14 cellular contexts compared by ENCODE assay signal in the genomic region with DNA sequence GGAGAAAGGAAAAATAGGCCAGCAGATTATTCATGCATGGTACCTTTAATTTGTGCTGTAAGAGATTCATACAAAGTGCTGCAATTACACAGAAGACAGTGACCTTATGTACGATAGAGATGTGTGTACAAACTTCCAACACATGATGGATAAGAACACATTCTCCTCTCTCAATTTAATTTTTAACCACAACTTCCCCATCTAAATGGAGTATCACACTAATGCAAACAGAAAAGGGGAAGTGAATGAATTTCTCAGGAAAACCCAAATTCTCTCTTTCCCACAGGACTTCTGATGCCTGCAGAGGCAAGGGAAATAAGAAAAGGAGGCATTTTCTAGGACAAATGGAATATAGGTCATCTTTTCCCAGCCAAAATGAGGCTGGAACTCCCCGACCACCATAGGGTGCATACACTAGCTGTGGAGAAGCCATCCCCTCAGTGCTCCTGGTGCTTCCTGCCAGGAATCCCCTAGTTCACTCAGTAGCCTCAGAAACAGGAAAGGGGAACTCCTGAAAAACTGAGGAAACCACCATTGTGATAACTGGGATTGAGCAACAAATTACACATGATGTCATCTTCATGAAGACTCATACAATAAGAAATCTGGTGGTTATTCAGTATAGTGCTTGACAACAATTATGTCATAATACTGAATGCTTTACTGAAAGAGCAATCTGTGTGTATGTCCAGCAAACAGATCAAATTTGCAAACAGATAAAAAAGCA. TPM values are rescaled to one million over a fixed set of nuclear protein-coding genes. Genes with fewer than 3 reads are reported as not detected.
A peak's percentile ranks its signal among the peaks of the same experiment; 100 is the strongest.
DNase-seq lines count a peak whose midpoint lies in the region; ATAC-seq, FAIRE-seq and TF ChIP-seq lines count a peak whose summit lies in the region.
"Had no signal": no experiment of that assay in that cellular context is flagged by ENCODE, and none has a peak within 500 bp of the region (broad histone marks: within the 10 kb centered on the region; RNA-seq: fewer than 3 reads in every experiment).

No MANE protein-coding gene starts in this region.

- in situ Hi-C loops in GM12878 (cut with MboI) (no loop called here), GM13977 (cut with MboI; ENCODE audit: low pct_unique_long_range_greater_than_20kb, low sequenced_read_pairs, unreplicated experiment) (no loop called here)

- CTCF ChIA-PET in GM12878 (lab: Yijun Ruan, JAX), result interaction anchor here (0.6 kb wide), 1 partner anchor 37 kb away, joined by 3 read pairs; no protein-coding TSS in a partner anchor

- BruUV-seq in GM12878 (replicated peaks; lab: Mats Ljungman, UMichigan), result no TSS peak

- peak; percentile 50 for DNase-seq in M059J (ENCODE audit: low read depth)
- DNase-seq in GM12878 (ENCODE audit: low read depth, low spot score), result no peak
- DNase-seq in kidney glomerular epithelial cell (lab: John Stamatoyannopoulos, UW), result peak; percentile 53
- no peak for DNase-seq in small intestine
- no peak for DNase-seq in activated effector memory CD4-positive, alpha-beta T cell treated with Interleukin-2 at 50 U/mL for 16 hours
- DNase-seq in islet precursor cell, result no peak
- no peak for DNase-seq in GM13977 (ENCODE audit: low spot score)
- DNase-seq: activated CD4-positive, alpha-beta T cell treated with anti-CD3 and anti-CD28 coated beads for 36 hours; activated naive CD4-positive, alpha-beta T cell treated with anti-CD3 and anti-CD28 coated beads, Interleukin-2, amount 10 ng/mL, durations not matched to agents 7 days and 5 days; effector memory CD8-positive, alpha-beta T cell; kidney; NCI-H1694 treated with DMSO at 0.1 percent for 48 hours; stimulated activated CD4-positive, alpha-beta T cell treated with anti-CD3 and anti-CD28 coated beads, Interleukin-1b, Interleukin-23, amount 100 ng/mL, for 48 hours had no signal

- H4K20me1 ChIP-seq in BLaER1 treated with 17β-estradiol and CSF1 and Interleukin-3, amounts not matched to agents 10 nM and 100 nM, result peaks cover 0 to 3% (median 0%) of the 10 kb centered on the region in 11 experiments; a peak in 1 of 22 replicates
- no peaks in the 10 kb centered on the region for H4K20me1 ChIP-seq in GM12878 (ENCODE audit: control insufficient read depth, insufficient read depth)

- H3K4me3 ChIP-seq in BLaER1 treated with 17β-estradiol and CSF1 and Interleukin-3, amounts not matched to agents 10 nM and 100 nM, result no peak overlapping the region
- H3K4me3 ChIP-seq in GM12878, result no peak overlapping the region
- H3K4me3 ChIP-seq in small intestine (ENCODE audit: low read depth in 1 of 2, low read length in 2 of 2), result no peak overlapping the region

- no peak for TF ChIP-seq EP300 in GM12878 (IDR thresholded peaks at IDR 0.05; ENCODE audit: borderline replicate concordance in 1 of 2, control insufficient read depth in 1 of 2, low read depth in 2 of 2, low read length in 2 of 2)

- TF ChIP-seq CTCF in GM12878 (IDR thresholded peaks at IDR 0.05 in 2 of 3, conservative IDR thresholded peaks at IDR 0.05 in 1 of 3; ENCODE audit: control insufficient read depth in 2 of 3, extremely low read depth in 1 of 3, insufficient read depth in 1 of 3, low read depth in 3 of 3, low read length in 3 of 3) (no peak), GM13977 (IDR thresholded peaks at IDR 0.05; ENCODE audit: extremely low read depth, insufficient read depth, missing control alignments) (no peak)

- no peak for TF ChIP-seq RAD21 in GM12878 (IDR thresholded peaks at IDR 0.05; ENCODE audit: insufficient read depth, low read depth, low read length)

- peaks cover 9 to 67% (median 51%) of the 10 kb centered on the region in 10 experiments; a peak in 19 of 20 replicates for H3K4me1 ChIP-seq in BLaER1 treated with 17β-estradiol and CSF1 and Interleukin-3, amounts not matched to agents 10 nM and 100 nM
- H3K4me1 ChIP-seq in GM12878 (ENCODE audit: control insufficient read depth, insufficient read depth, low read length) (no peaks in the 10 kb centered on the region), small intestine (ENCODE audit: control insufficient read depth in 2 of 2, insufficient read depth in 1 of 2, low read depth in 1 of 2, low read length in 1 of 2) (no peaks in the 10 kb centered on the region)

- TF ChIP-seq POLR2A in GM12878 (IDR thresholded peaks at IDR 0.05; ENCODE audit: low read depth, low read length), result no peak

- no peak for ATAC-seq in GM12878
- ATAC-seq: activated CD4-positive, alpha-beta T cell treated with anti-CD3 and anti-CD28 coated beads for 36 hours; effector memory CD8-positive, alpha-beta T cell had no signal

- SMC1A ChIA-PET in GM12878 (lab: Charles Lee; ENCODE audit: uncharacterized antibody, unreplicated experiment), result no interaction called here

- peaks cover 0 to 16% (median 0%) of the 10 kb centered on the region in 11 experiments; a peak in 1 of 22 replicates for H3K27me3 ChIP-seq in BLaER1 treated with 17β-estradiol and CSF1 and Interleukin-3, amounts not matched to agents 10 nM and 100 nM
- H3K27me3 ChIP-seq in GM12878 (replicated peaks in 1 of 2; ENCODE audit: control insufficient read depth in 2 of 2, insufficient read depth in 2 of 2, low read length in 1 of 2), result no peaks in the 10 kb centered on the region; a peak in 1 of 4 replicates
- no peaks in the 10 kb centered on the region for H3K27me3 ChIP-seq in small intestine (ENCODE audit: control insufficient read depth in 2 of 2, insufficient read depth in 2 of 2, low read length in 2 of 2)

- H3K36me3 ChIP-seq in BLaER1 treated with 17β-estradiol and CSF1 and Interleukin-3, amounts not matched to agents 10 nM and 100 nM, result no peaks in the 10 kb centered on the region
- no peaks in the 10 kb centered on the region for H3K36me3 ChIP-seq in GM12878 (ENCODE audit: control insufficient read depth in 2 of 2, insufficient read depth in 2 of 2, low read length in 1 of 2)
- no peaks in the 10 kb centered on the region for H3K36me3 ChIP-seq in small intestine (ENCODE audit: control insufficient read depth in 2 of 2, insufficient read depth in 2 of 2, low read length in 2 of 2)

- H2AFZ ChIP-seq in GM12878 (ENCODE audit: control insufficient read depth, low read depth, low read length), result no peak overlapping the region

- POLR2A ChIA-PET in GM12878 (lab: Charles Lee), result no interaction called here

- intact Hi-C loops in GM12878 (cut with micrococcal nuclease; ENCODE audit: unreplicated experiment), result no loop called here

- peak overlapping the region; percentile 17 to 82 (median 65); a peak in 20 of 22 replicates for H3K4me2 ChIP-seq in BLaER1 treated with 17β-estradiol and CSF1 and Interleukin-3, amounts not matched to agents 10 nM and 100 nM
- no peak overlapping the region for H3K4me2 ChIP-seq in GM12878 (ENCODE audit: control insufficient read depth, insufficient read depth)

- peak overlapping the region in 9 of 11 experiments; percentile 26 to 94 (median 64); a peak in 16 of 22 replicates for H3K27ac ChIP-seq in BLaER1 treated with 17β-estradiol and CSF1 and Interleukin-3, amounts not matched to agents 10 nM and 100 nM
- H3K27ac ChIP-seq in GM12878 (ENCODE audit: control insufficient read depth, insufficient read depth) (no peak overlapping the region), small intestine (ENCODE audit: low read depth in 1 of 2, low read length in 1 of 2) (no peak overlapping the region)

- RAD21 ChIA-PET in GM12878 (lab: Charles Lee; ENCODE audit: unreplicated experiment), result interaction anchor here (0.6 kb wide), 1 partner anchor 9 kb away, joined by 3 read pairs; no protein-coding TSS in a partner anchor

- WGBS in GM12878 (ENCODE audit: insufficient coverage, insufficient replicate concordance, low lambda C conversion rate, missing lambda C conversion rate), result 20% methylated on average over 2 of the region's 2 CpGs
- WGBS in small intestine, 3 donors, result 47 to 58% (median 50%) methylated on average over 2 of the region's 2 CpGs

- peak overlapping the region in 5 of 11 experiments; percentile 40 to 79 (median 66); a peak in 8 of 22 replicates for H3K9ac ChIP-seq in BLaER1 treated with 17β-estradiol and CSF1 and Interleukin-3, amounts not matched to agents 10 nM and 100 nM
- no peak overlapping the region for H3K9ac ChIP-seq in GM12878 (ENCODE audit: control insufficient read depth, insufficient read depth, low read length)

- H3K79me2 ChIP-seq in GM12878 (ENCODE audit: control insufficient read depth, insufficient read depth, low read length), result no peaks in the 10 kb centered on the region

- H3K9me3 ChIP-seq in BLaER1 treated with 17β-estradiol and CSF1 and Interleukin-3, amounts not matched to agents 10 nM and 100 nM (replicated peaks in 1 of 11), result peaks cover 0 to 5% (median 0%) of the 10 kb centered on the region in 11 experiments; a peak in 1 of 22 replicates
- H3K9me3 ChIP-seq in GM12878 (replicated peaks; ENCODE audit: control insufficient read depth, insufficient read depth, low read length) (no peaks in the 10 kb centered on the region), small intestine (ENCODE audit: control insufficient read depth, low read depth) (no peaks in the 10 kb centered on the region)

- no peak for FAIRE-seq in GM12878 (lab: Jason Lieb, UNC)
- FAIRE-seq in small intestine (lab: Jason Lieb, UNC), result no peak
- FAIRE-seq: kidney had no signal

RNA-seq across cellular contexts. Expression of gene MMP10, which starts 22.4 kb away (rescaled TPM):
- total RNA-seq in M059J (2014; rRNA removed; shearing (Covaris generic)), result 0.37 TPM in 1 of 2 replicates, not detected in the other
- total RNA-seq in GM12878 (2013; cell fraction: nucleolus; rRNA removed), result not detected in 2 replicates
- total RNA-seq in GM12878 (2014; rRNA removed) (not detected in 2 replicates), GM12878 (2014; rRNA removed; fragmentation: Illumina TruSeq; extraction: Trizol) (not detected in 2 replicates), GM12878 (2021) (not detected in 2 replicates)
- polyA plus RNA-seq in GM12878 (2011; ENCODE audit: low read depth), result not detected
- polyA plus RNA-seq in GM12878 (2011; rRNA removed) (not detected in 2 replicates), GM12878 (2014; fragmentation: Illumina TruSeq; extraction: Trizol) (not detected in 2 replicates), GM12878 (2014; fragmentation: Nextera tagmentation; extraction: Ambion mirVana) (not detected), GM12878 (2014; rRNA removed) (not detected in 2 replicates), GM12878 (2016; fragmentation: Nextera tagmentation; extraction: Ambion mirVana) (not detected), small intestine (1 to 10 TPM in 1 of 3 donors, not detected in 2; 4.9 TPM)
- polyA plus RNA-seq in GM12878 (2011; cell fraction: cytosol; rRNA removed), result not detected in 2 replicates
- not detected in 2 replicates for polyA plus RNA-seq in GM12878 (2011; cell fraction: nucleus; rRNA removed)
- polyA plus RNA-seq in GM12878 (2012), result not detected in 2 replicates
- not detected in 2 replicates for polyA minus RNA-seq in GM12878 (2011; rRNA and poly(A)+ RNA removed)
- not detected in 2 replicates for polyA minus RNA-seq in GM12878 (2011; cell fraction: cytosol; rRNA and poly(A)+ RNA removed)
- polyA minus RNA-seq in GM12878 (2011; cell fraction: nucleus; rRNA and poly(A)+ RNA removed), result not detected in 2 replicates
- total RNA-seq: activated CD4-positive, alpha-beta T cell treated with anti-CD3 and anti-CD28 coated beads for 36 hours; kidney had no signal

RNA-seq across cellular contexts. Expression of gene MMP8, which starts 33.2 kb away (rescaled TPM):
- total RNA-seq in M059J (2014; rRNA removed; shearing (Covaris generic)), result not detected in 2 replicates
- not detected in 2 replicates for total RNA-seq in GM12878 (2013; cell fraction: nucleolus; rRNA removed)
- total RNA-seq in GM12878 (2014; rRNA removed) (not detected in 2 replicates), GM12878 (2014; rRNA removed; fragmentation: Illumina TruSeq; extraction: Trizol) (not detected in 2 replicates), GM12878 (2021) (not detected in 2 replicates)
- not detected for polyA plus RNA-seq in GM12878 (2011; ENCODE audit: low read depth)
- polyA plus RNA-seq in GM12878 (2011; rRNA removed) (0.01 TPM in 1 of 2 replicates, not detected in the other), GM12878 (2014; fragmentation: Illumina TruSeq; extraction: Trizol) (not detected in 2 replicates), GM12878 (2014; fragmentation: Nextera tagmentation; extraction: Ambion mirVana) (not detected), GM12878 (2014; rRNA removed) (not detected in 2 replicates), GM12878 (2016; fragmentation: Nextera tagmentation; extraction: Ambion mirVana) (not detected), small intestine (under 1 TPM in 2 of 3 donors, not detected in 1; 0.03 to 0.67 TPM)
- not detected in 2 replicates for polyA plus RNA-seq in GM12878 (2011; cell fraction: cytosol; rRNA removed)
- polyA plus RNA-seq in GM12878 (2011; cell fraction: nucleus; rRNA removed), result 0.09 TPM in 1 of 2 replicates, not detected in the other
- polyA plus RNA-seq in GM12878 (2012), result not detected in 2 replicates
- polyA minus RNA-seq in GM12878 (2011; rRNA and poly(A)+ RNA removed), result not detected in 2 replicates
- polyA minus RNA-seq in GM12878 (2011; cell fraction: cytosol; rRNA and poly(A)+ RNA removed), result not detected in 2 replicates
- not detected in 2 replicates for polyA minus RNA-seq in GM12878 (2011; cell fraction: nucleus; rRNA and poly(A)+ RNA removed)
- total RNA-seq: activated CD4-positive, alpha-beta T cell treated with anti-CD3 and anti-CD28 coated beads for 36 hours had no signal

RNA-seq across cellular contexts. Expression of gene MMP1, which starts 40.0 kb away (rescaled TPM):
- 75.7 and 80.6 TPM in 2 replicates for total RNA-seq in M059J (2014; rRNA removed; shearing (Covaris generic))
- not detected in 2 replicates for total RNA-seq in GM12878 (2013; cell fraction: nucleolus; rRNA removed)
- total RNA-seq in GM12878 (2014; rRNA removed), result not detected in 2 replicates
- total RNA-seq in GM12878 (2014; rRNA removed; fragmentation: Illumina TruSeq; extraction: Trizol), result not detected in 2 replicates
- not detected in 2 replicates for total RNA-seq in GM12878 (2021)
- polyA plus RNA-seq in GM12878 (2011; ENCODE audit: low read depth), result not detected
- polyA plus RNA-seq in GM12878 (2011; rRNA removed), result not detected in 2 replicates
- not detected in 2 replicates for polyA plus RNA-seq in GM12878 (2011; cell fraction: cytosol; rRNA removed)
- not detected in 2 replicates for polyA plus RNA-seq in GM12878 (2011; cell fraction: nucleus; rRNA removed)
- polyA plus RNA-seq in GM12878 (2012), result not detected in 2 replicates
- not detected in 2 replicates for polyA plus RNA-seq in GM12878 (2014; fragmentation: Illumina TruSeq; extraction: Trizol)
- polyA plus RNA-seq in GM12878 (2014; fragmentation: Nextera tagmentation; extraction: Ambion mirVana), result not detected
- not detected in 2 replicates for polyA plus RNA-seq in GM12878 (2014; rRNA removed)
- polyA plus RNA-seq in GM12878 (2016; fragmentation: Nextera tagmentation; extraction: Ambion mirVana), result not detected
- polyA minus RNA-seq in GM12878 (2011; rRNA and poly(A)+ RNA removed), result not detected in 2 replicates
- polyA minus RNA-seq in GM12878 (2011; cell fraction: cytosol; rRNA and poly(A)+ RNA removed), result not detected in 2 replicates
- polyA minus RNA-seq in GM12878 (2011; cell fraction: nucleus; rRNA and poly(A)+ RNA removed), result not detected in 2 replicates
- polyA plus RNA-seq in small intestine, result 10 to 100 TPM in 1 of 3 donors, 1 to 10 TPM in 1, under 1 TPM in 1; 0.45 to 63.4 (median 4.6) TPM
- total RNA-seq: activated CD4-positive, alpha-beta T cell treated with anti-CD3 and anti-CD28 coated beads for 36 hours had no signal

RNA-seq across cellular contexts. Expression of gene MMP27, which starts 52.4 kb away (rescaled TPM):
- not detected in 2 replicates for total RNA-seq in M059J (2014; rRNA removed; shearing (Covaris generic))
- not detected in 2 replicates for total RNA-seq in GM12878 (2013; cell fraction: nucleolus; rRNA removed)
- total RNA-seq in GM12878 (2014; rRNA removed) (not detected in 2 replicates), GM12878 (2014; rRNA removed; fragmentation: Illumina TruSeq; extraction: Trizol) (not detected in 2 replicates), GM12878 (2021) (not detected in 2 replicates)
- not detected for polyA plus RNA-seq in GM12878 (2011; ENCODE audit: low read depth)
- polyA plus RNA-seq in GM12878 (2011; rRNA removed) (not detected in 2 replicates), GM12878 (2014; fragmentation: Illumina TruSeq; extraction: Trizol) (not detected in 2 replicates), GM12878 (2014; fragmentation: Nextera tagmentation; extraction: Ambion mirVana) (not detected), GM12878 (2014; rRNA removed) (not detected in 2 replicates), GM12878 (2016; fragmentation: Nextera tagmentation; extraction: Ambion mirVana) (not detected), small intestine (under 1 TPM in 1 of 3 donors, not detected in 2; 0.06 TPM)
- not detected in 2 replicates for polyA plus RNA-seq in GM12878 (2011; cell fraction: cytosol; rRNA removed)
- not detected in 2 replicates for polyA plus RNA-seq in GM12878 (2011; cell fraction: nucleus; rRNA removed)
- polyA plus RNA-seq in GM12878 (2012), result not detected in 2 replicates
- not detected in 2 replicates for polyA minus RNA-seq in GM12878 (2011; rRNA and poly(A)+ RNA removed)
- polyA minus RNA-seq in GM12878 (2011; cell fraction: cytosol; rRNA and poly(A)+ RNA removed), result not detected in 2 replicates
- polyA minus RNA-seq in GM12878 (2011; cell fraction: nucleus; rRNA and poly(A)+ RNA removed), result not detected in 2 replicates
- total RNA-seq: activated CD4-positive, alpha-beta T cell treated with anti-CD3 and anti-CD28 coated beads for 36 hours; kidney had no signal

Comparison
In these comparisons a context has a peak if more than half of its experiments do, and no peak if none do; other contexts are left out.
1. H3K27ac ChIP-seq: peak in BLaER1 treated with 17β-estradiol and CSF1 and Interleukin-3, amounts not matched to agents 10 nM and 100 nM (9 of 11); none in GM12878 (single experiment) and small intestine (0 of 2).
2. DNase-seq: peak in M059J (single experiment) and kidney glomerular epithelial cell (single experiment); none in GM12878 (single experiment), small intestine (single experiment), activated effector memory CD4-positive, alpha-beta T cell treated with Interleukin-2 at 50 U/mL for 16 hours (single experiment), islet precursor cell (single experiment) and GM13977 (single experiment).
3. RNA of gene MMP1, which starts 40.0 kb away (total RNA-seq): 75.7 to 80.6 TPM in M059J; not detected in GM12878; every median in the first group is over 10 times any median in the second.